ENCODE assay signal across 26 cellular contexts in the genomic region with DNA sequence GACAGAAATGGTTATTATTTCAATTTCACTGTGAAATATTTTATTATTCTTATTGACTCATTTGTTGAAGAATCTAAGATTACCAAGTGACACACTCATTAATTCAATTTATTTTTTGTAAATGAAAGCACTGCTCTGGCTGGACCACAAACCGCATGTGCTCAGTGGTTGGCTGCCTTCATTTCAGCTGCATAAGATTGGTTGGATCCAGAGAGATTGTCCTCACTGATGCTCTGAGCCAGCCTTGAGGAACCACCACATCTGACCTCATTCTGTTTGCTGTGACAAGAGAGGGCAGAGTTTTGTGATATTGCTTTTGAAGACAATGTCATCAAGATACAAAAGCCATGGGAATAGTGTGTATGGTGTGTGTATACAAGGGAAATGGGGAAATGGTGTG.
"Had no signal": no experiment of that assay in that cellular context is flagged by ENCODE, and none has a peak within 500 bp of the region (broad histone marks: within the 10 kb centered on the region; RNA-seq: fewer than 3 reads in every experiment).

No MANE protein-coding gene starts in this region.

- H3K4me3 ChIP-seq: stomach, suprapubic skin, testis, thoracic aorta, thyroid gland, tibial artery, tibial nerve, transverse colon, upper lobe of left lung, upper lobe of right lung, uterus, vagina had no signal

- H3K27me3 ChIP-seq: stomach, suprapubic skin, testis, thyroid gland, tibial nerve, transverse colon, upper lobe of left lung, upper lobe of right lung, uterus, vagina had no signal

- H3K36me3 ChIP-seq: stomach, suprapubic skin, thoracic aorta, thyroid gland, tibial artery, tibial nerve, transverse colon, upper lobe of left lung, upper lobe of right lung, uterus, vagina had no signal

- ATAC-seq: stimulated activated effector memory CD8-positive, alpha-beta T cell treated with anti-CD3 and anti-CD28 coated beads, Interleukin-12 subunit alpha, Interleukin-12 subunit beta, amount 100 ng/mL, for 72 hours; stimulated activated memory B cell treated with anti-CD40 and anti-IgM and Interleukin-4, amounts not matched to agents 10 μg/mL and 1 μg/mL and 100 μg/mL, for 72 hours; stimulated activated naive B cell treated with anti-CD40 and anti-IgM and Interleukin-4, amounts not matched to agents 10 μg/mL and 1 μg/mL and 100 μg/mL, for 72 hours; stimulated activated naive CD8-positive, alpha-beta T cell treated with anti-CD3 and anti-CD28 coated beads, Interleukin-15, amount 100 ng/mL, for 72 hours; stimulated activated naive CD8-positive, alpha-beta T cell treated with anti-CD3 and anti-CD28 coated beads, Interleukin-15, Interleukin-2, amounts not matched to agents 100 U/mL and 50 U/mL, for 24 hours; upper lobe of right lung had no signal

- H3K27ac ChIP-seq: stomach, suprapubic skin, testis, thoracic aorta, thyroid gland, tibial artery, tibial nerve, transverse colon, upper lobe of left lung, upper lobe of right lung, uterus, vagina had no signal

- H3K9me3 ChIP-seq: stomach, suprapubic skin, testis, thoracic aorta, thyroid gland, tibial artery, tibial nerve, transverse colon, upper lobe of left lung, upper lobe of right lung, uterus, vagina had no signal

- DNase-seq: stimulated activated CD4-positive, alpha-beta T cell treated with anti-CD3 and anti-CD28 coated beads, Interleukin-2, amount 100 ng/mL, for 48 hours; stimulated activated CD4-positive, alpha-beta T cell treated with anti-CD3 and anti-CD28 coated beads, Interleukin-4, amount 100 ng/mL, for 1 hour; stimulated activated CD4-positive, alpha-beta T cell treated with anti-CD3 and anti-CD28 coated beads, Interleukin-4, amount 100 ng/mL, for 24 hours; stimulated activated CD4-positive, alpha-beta T cell treated with anti-CD3 and anti-CD28 coated beads, Interleukin-4, amount 100 ng/mL, for 4 hours; stimulated activated CD8-positive, alpha-beta memory T cell treated with anti-CD3 and anti-CD28 coated beads, Interleukin-4, amount 100 ng/mL, for 48 hours; stimulated activated naive B cell treated with anti-CD40 and anti-IgM and Interleukin-4, amounts not matched to agents 10 μg/mL and 1 μg/mL and 100 μg/mL, for 72 hours; stimulated activated naive CD4-positive, alpha-beta T cell; stimulated activated naive CD4-positive, alpha-beta T cell treated with Interleukin-2 at 50 U/mL for 16 hours; stimulated activated naive CD8-positive, alpha-beta T cell treated with anti-CD3 and anti-CD28 coated beads, Interleukin-15, amount 100 ng/mL, for 72 hours; stimulated activated naive CD8-positive, alpha-beta T cell treated with anti-CD3 and anti-CD28 coated beads, Interleukin-15, Interleukin-2, amounts not matched to agents 100 U/mL and 50 U/mL, for 24 hours; stomach; substantia nigra; testis; thyroid gland; tibial artery; transverse colon; trophoblast cell; upper lobe of left lung; upper lobe of right lung; uterus had no signal

- H3K4me1 ChIP-seq: stomach, testis, thyroid gland, tibial artery, tibial nerve, transverse colon, upper lobe of left lung, upper lobe of right lung, uterus, vagina had no signal
